In the genomic region with DNA sequence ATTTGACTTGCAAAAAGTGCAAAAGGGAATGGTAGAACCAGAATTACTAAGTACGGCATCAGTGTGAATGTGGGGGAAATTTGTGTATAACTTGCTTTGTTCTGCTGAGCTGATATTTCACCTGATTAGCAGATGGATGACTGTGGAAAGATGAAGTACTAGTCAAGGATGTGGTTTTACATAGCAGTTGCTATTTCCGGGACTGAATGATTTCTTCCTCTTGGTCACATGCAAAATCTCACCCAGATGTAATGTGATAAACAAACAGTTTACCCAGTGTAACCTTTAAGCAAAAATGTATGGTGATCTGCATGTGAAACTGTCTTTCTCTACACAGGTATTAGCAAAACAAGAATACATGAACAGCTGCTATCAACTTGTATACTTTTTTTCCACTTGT, we compare ENCODE assay signal across 8 cellular contexts. TPM values are rescaled to one million over a fixed set of nuclear protein-coding genes. Genes with fewer than 3 reads are reported as not detected.
DNase-seq lines count a peak whose midpoint lies in the region; ATAC-seq and TF ChIP-seq lines count a peak whose summit lies in the region.

No MANE protein-coding gene starts in this region.

- H3K27ac ChIP-seq in KOPT-K1 (ENCODE audit: low read depth, low read length, poor library complexity, severe bottlenecking) (peak overlapping the region; percentile 82), epithelial cell of prostate (peak overlapping the region; percentile 99), ovary (no peak overlapping the region), aorta (ENCODE audit: low read depth in 1 of 2, low read length in 2 of 2) (no peak overlapping the region)

- peaks cover 43% of the 10 kb centered on the region for H3K36me3 ChIP-seq in KOPT-K1 (ENCODE audit: insufficient read depth, low read length)
- H3K36me3 ChIP-seq in ovary = no peaks in the 10 kb centered on the region
- peaks cover 2 to 3% of the 10 kb centered on the region in 2 donors for H3K36me3 ChIP-seq in aorta (ENCODE audit: control insufficient read depth in 1 of 2, insufficient read depth in 2 of 2, low read length in 1 of 2)

- ATAC-seq in GM18498 (IDR thresholded peaks at IDR 0.05; ENCODE audit: unreplicated experiment) (peak; percentile 85), GM21619 (IDR thresholded peaks at IDR 0.05; ENCODE audit: unreplicated experiment) (peak; percentile 84), aorta (ENCODE audit: low FRiP score) (no peak)

- no peak for DNase-seq in epithelial cell of prostate (ENCODE audit: low read depth, low spot score)
- DNase-seq in ovary = no peak
- DNase-seq in DMS114 treated with DMSO at 0.1 percent for 48 hours (lab: John Stamatoyannopoulos, UW; ENCODE audit: unreplicated experiment) = no peak
- DNase-seq in amniotic stem cell (lab: John Stamatoyannopoulos, UW) = no peak
- no peak for DNase-seq in aorta

- TF ChIP-seq EP300 in ovary (IDR thresholded peaks at IDR 0.05) = no peak

- no peak for TF ChIP-seq CTCF in ovary (IDR thresholded peaks at IDR 0.05)

- TF ChIP-seq POLR2A in ovary (IDR thresholded peaks at IDR 0.05) = no peak

- WGBS in ovary, 3 donors = 62 to 78% (median 67%) methylated on average over 2 of the region's 2 CpGs
- WGBS in aorta, 2 donors = 73 to 79% methylated on average over 2 of the region's 2 CpGs

- intact Hi-C loops in ovary (cut with DNase I) (no loop called here), aorta (cut with DNase I) (no loop called here)

- H3K9me3 ChIP-seq in KOPT-K1 (ENCODE audit: insufficient read depth, low read length, poor library complexity, severe bottlenecking) = no peaks in the 10 kb centered on the region
- H3K9me3 ChIP-seq in ovary = no peaks in the 10 kb centered on the region
- H3K9me3 ChIP-seq in aorta (ENCODE audit: control insufficient read depth, low read length) = no peaks in the 10 kb centered on the region

- H3K27me3 ChIP-seq in ovary = no peaks in the 10 kb centered on the region
- no peaks in the 10 kb centered on the region for H3K27me3 ChIP-seq in aorta (ENCODE audit: control insufficient read depth in 1 of 2, insufficient read depth in 2 of 2, low read length in 1 of 2)

- H3K4me1 ChIP-seq in ovary (ENCODE audit: insufficient read depth) (no peaks in the 10 kb centered on the region), aorta (ENCODE audit: control insufficient read depth in 1 of 2, insufficient read depth in 2 of 2, low read length in 2 of 2) (no peaks in the 10 kb centered on the region)

- H3K4me3 ChIP-seq in ovary (no peak overlapping the region), aorta (ENCODE audit: low read length in 2 of 2) (no peak overlapping the region)

RNA-seq across cellular contexts. Expression of gene DCP2, which starts 46.1 kb away (rescaled TPM):
- total RNA-seq in ovary = 10 to 100 TPM; 16.4 to 58.7 (median 41.7) TPM
- 10 to 100 TPM; 12.4 to 13.7 TPM for polyA plus RNA-seq in ovary
- 10 to 100 TPM; 38.0 to 59.3 TPM for total RNA-seq in aorta
- polyA plus RNA-seq in aorta = 1 to 10 TPM; 6.0 to 9.9 TPM

Comparison
In these comparisons a context has a peak if more than half of its experiments do, and no peak if none do; other contexts are left out.
1. H3K27ac ChIP-seq: peak in KOPT-K1 (single experiment) and epithelial cell of prostate (single experiment); none in ovary (0 of 2) and aorta (0 of 2).